In the genomic region with DNA sequence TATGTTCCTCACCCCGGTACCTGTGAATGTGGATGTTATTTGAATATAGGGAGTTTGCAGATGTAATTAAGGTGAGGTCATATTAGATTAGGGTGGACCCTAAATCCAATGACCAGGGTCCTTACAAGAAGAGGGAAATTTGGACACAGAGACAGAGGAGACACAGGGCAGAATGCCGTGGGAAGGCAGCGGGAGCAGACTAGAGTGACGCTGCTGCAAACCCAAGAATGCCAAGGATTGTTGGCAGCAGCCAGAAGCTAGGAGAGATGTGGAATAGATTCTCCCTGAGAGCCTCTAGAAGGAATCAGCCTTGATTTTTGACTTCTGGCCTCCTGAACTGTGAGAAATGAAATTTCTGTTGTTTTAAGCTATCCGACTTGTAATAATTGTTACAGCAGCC, we compare ENCODE assay signal across 34 cellular contexts. TPM values are rescaled to one million over a fixed set of nuclear protein-coding genes. Genes with fewer than 3 reads are reported as not detected.
"Had no signal": no experiment of that assay in that cellular context is flagged by ENCODE, and none has a peak within 500 bp of the region (broad histone marks: within the 10 kb centered on the region; RNA-seq: fewer than 3 reads in every experiment).

No MANE protein-coding gene starts in this region.

- H3K27ac Mint-ChIP-seq: activated B cell treated with CpG ODN at 0.5 μM for 24 hours; activated CD8-positive, alpha-beta T cell treated with anti-CD3 and anti-CD28 coated beads for 36 hours; activated naive CD8-positive, alpha-beta T cell; activated T-helper 17 cell treated with anti-CD3 and anti-CD28 coated beads, Interleukin-2, amount 50 U/mL, for 72 hours; effector memory CD8-positive, alpha-beta T cell; T-helper 17 cell; T-helper 2 cell treated with Interferon-gamma antibody and Interleukin-4, amounts not matched to agents 5 μg/mL and 100 μg/mL, for 36 hours had no signal

- H3K36me3 Mint-ChIP-seq: activated naive CD8-positive, alpha-beta T cell had no signal

- H3K36me3 ChIP-seq: esophagus muscularis mucosa, gastroesophageal sphincter, heart right ventricle, WERI-Rb-1 had no signal

- H3K27me3 ChIP-seq: body of pancreas, esophagus muscularis mucosa, gastroesophageal sphincter, heart right ventricle had no signal

- FAIRE-seq: colon had no signal

- H3K27ac ChIP-seq: body of pancreas, esophagus muscularis mucosa, foreskin keratinocyte, gastroesophageal sphincter, heart right ventricle, WERI-Rb-1 had no signal

- H3K9me3 Mint-ChIP-seq: activated B cell treated with CpG ODN at 0.5 μM for 24 hours; activated CD8-positive, alpha-beta T cell treated with anti-CD3 and anti-CD28 coated beads for 36 hours; activated T-cell treated with anti-CD3 and anti-CD28 coated beads, Interleukin-2, amount 50 U/mL, for 4 hours; activated T-helper 17 cell treated with anti-CD3 and anti-CD28 coated beads, Interleukin-2, amount 50 U/mL, for 72 hours; effector memory CD8-positive, alpha-beta T cell; T-helper 2 cell treated with Interferon-gamma antibody and Interleukin-4, amounts not matched to agents 5 μg/mL and 100 μg/mL, for 36 hours had no signal

- H3K4me1 Mint-ChIP-seq: activated B cell treated with CpG ODN at 0.5 μM for 24 hours; activated T-helper 17 cell treated with anti-CD3 and anti-CD28 coated beads, Interleukin-2, amount 50 U/mL, for 72 hours had no signal

- DNase-seq: activated B cell treated with CpG ODN at 0.5 μM for 24 hours; activated CD4-positive, alpha-beta T cell treated with anti-CD3 and anti-CD28 coated beads for 48 hours; activated CD4-positive, alpha-beta T cell treated with anti-CD3 and anti-CD28 coated beads, Interleukin-2, amount 50 U/mL, for 1 hour; activated CD4-positive, alpha-beta T cell treated with anti-CD3 and anti-CD28 coated beads, Interleukin-2, amount 50 U/mL, for 48 hours; activated CD8-positive, alpha-beta memory T cell treated with anti-CD3 and anti-CD28 coated beads for 24 hours; activated CD8-positive, alpha-beta T cell treated with anti-CD3 and anti-CD28 coated beads for 36 hours; activated effector memory CD4-positive, alpha-beta T cell treated with Interleukin-2 at 50 U/mL for 16 hours; activated gamma-delta T cell treated with Interleukin-2 at 50 U/mL for 16 hours; activated naive CD4-positive, alpha-beta T cell treated with anti-CD3 and anti-CD28 coated beads, Interleukin-2, amount 50 U/mL, for 16 hours; activated naive CD4-positive, alpha-beta T cell treated with Interleukin-2 at 50 U/mL for 16 hours; activated T-cell treated with anti-CD3 and anti-CD28 coated beads, Interleukin-2, amount 50 U/mL, for 4 hours; amniotic stem cell; body of pancreas; caudate nucleus; cerebellar nuclear complex; cortex of kidney; dermis blood vessel endothelial cell; effector CD4-positive, alpha-beta T cell; effector memory CD8-positive, alpha-beta T cell; erythroblast; foreskin keratinocyte; heart right ventricle; T-helper 1 cell; T-helper 17 cell; T1000; WERI-Rb-1 had no signal

- H3K9me3 ChIP-seq: body of pancreas, esophagus muscularis mucosa, gastroesophageal sphincter, heart right ventricle had no signal

- H3K4me1 ChIP-seq: body of pancreas, esophagus muscularis mucosa, gastroesophageal sphincter had no signal

- H3K4me3 ChIP-seq: body of pancreas, esophagus muscularis mucosa, gastroesophageal sphincter, heart right ventricle had no signal

- ATAC-seq: activated CD4-positive, CD25-positive, alpha-beta regulatory T cell treated with anti-CD3 and anti-CD28 coated beads, Interleukin-2, amount 50 U/mL, for 24 hours; activated CD8-positive, alpha-beta T cell treated with anti-CD3 and anti-CD28 coated beads for 36 hours; activated T-cell treated with anti-CD3 and anti-CD28 coated beads, Interleukin-2, amount 50 U/mL, for 4 hours; activated T-helper 17 cell treated with anti-CD3 and anti-CD28 coated beads, Interleukin-2, amount 50 U/mL, for 72 hours; body of pancreas; effector memory CD8-positive, alpha-beta T cell; foreskin keratinocyte; gastroesophageal sphincter; heart right ventricle; T-helper 17 cell had no signal

- H3K4me3 Mint-ChIP-seq: activated B cell treated with CpG ODN at 0.5 μM for 24 hours; activated CD8-positive, alpha-beta T cell treated with anti-CD3 and anti-CD28 coated beads for 36 hours; activated naive CD8-positive, alpha-beta T cell; activated T-cell treated with anti-CD3 and anti-CD28 coated beads, Interleukin-2, amount 50 U/mL, for 4 hours; activated T-helper 17 cell treated with anti-CD3 and anti-CD28 coated beads, Interleukin-2, amount 50 U/mL, for 72 hours; effector memory CD8-positive, alpha-beta T cell; T-helper 17 cell; T-helper 2 cell treated with Interferon-gamma antibody and Interleukin-4, amounts not matched to agents 5 μg/mL and 100 μg/mL, for 36 hours had no signal

RNA-seq across cellular contexts. Expression of a gene that starts 53.6 kb away (rescaled TPM):
- total RNA-seq: activated B cell treated with CpG ODN at 0.5 μM for 24 hours; activated CD8-positive, alpha-beta T cell treated with anti-CD3 and anti-CD28 coated beads for 36 hours; activated T-cell treated with anti-CD3 and anti-CD28 coated beads, Interleukin-2, amount 50 U/mL, for 4 hours; activated T-helper 17 cell treated with anti-CD3 and anti-CD28 coated beads, Interleukin-2, amount 50 U/mL, for 72 hours; body of pancreas; dermis blood vessel endothelial cell; esophagus muscularis mucosa; foreskin keratinocyte; gastroesophageal sphincter; glomerular endothelial cell; heart right ventricle; T-helper 17 cell had no signal

RNA-seq across cellular contexts. Expression of a gene that starts 58.5 kb away (rescaled TPM):
- total RNA-seq: activated B cell treated with CpG ODN at 0.5 μM for 24 hours; activated T-helper 17 cell treated with anti-CD3 and anti-CD28 coated beads, Interleukin-2, amount 50 U/mL, for 72 hours; T-helper 17 cell had no signal
